1 cellular context compared by ENCODE assay signal in the genomic region with DNA sequence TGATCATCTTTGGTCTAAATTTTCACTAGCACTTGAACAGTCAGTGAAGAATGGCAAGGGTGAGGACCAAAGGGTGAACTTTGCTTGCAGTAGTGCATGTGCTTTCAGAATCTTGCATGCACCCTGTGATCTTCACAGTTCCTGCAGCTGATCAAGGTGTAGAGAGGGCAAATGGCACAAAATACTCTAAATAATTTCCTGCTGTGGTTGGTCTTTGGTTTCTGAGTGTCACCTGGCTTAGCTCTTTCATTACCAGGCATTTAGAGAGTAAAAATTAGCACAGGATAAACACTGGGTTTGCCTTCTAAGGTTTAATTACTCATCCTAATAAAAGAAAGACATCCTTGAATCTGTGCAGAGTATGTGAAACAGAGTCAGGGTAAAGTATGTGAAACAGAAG.
TF ChIP-seq lines count a peak whose summit lies in the region.

No MANE protein-coding gene starts in this region.

TF ChIP-seq in WTC11, 78 proteins besides CTCF, POLR2A, EP300 and RAD21 (continued from another document):
- TF ChIP-seq, protein P1, sequence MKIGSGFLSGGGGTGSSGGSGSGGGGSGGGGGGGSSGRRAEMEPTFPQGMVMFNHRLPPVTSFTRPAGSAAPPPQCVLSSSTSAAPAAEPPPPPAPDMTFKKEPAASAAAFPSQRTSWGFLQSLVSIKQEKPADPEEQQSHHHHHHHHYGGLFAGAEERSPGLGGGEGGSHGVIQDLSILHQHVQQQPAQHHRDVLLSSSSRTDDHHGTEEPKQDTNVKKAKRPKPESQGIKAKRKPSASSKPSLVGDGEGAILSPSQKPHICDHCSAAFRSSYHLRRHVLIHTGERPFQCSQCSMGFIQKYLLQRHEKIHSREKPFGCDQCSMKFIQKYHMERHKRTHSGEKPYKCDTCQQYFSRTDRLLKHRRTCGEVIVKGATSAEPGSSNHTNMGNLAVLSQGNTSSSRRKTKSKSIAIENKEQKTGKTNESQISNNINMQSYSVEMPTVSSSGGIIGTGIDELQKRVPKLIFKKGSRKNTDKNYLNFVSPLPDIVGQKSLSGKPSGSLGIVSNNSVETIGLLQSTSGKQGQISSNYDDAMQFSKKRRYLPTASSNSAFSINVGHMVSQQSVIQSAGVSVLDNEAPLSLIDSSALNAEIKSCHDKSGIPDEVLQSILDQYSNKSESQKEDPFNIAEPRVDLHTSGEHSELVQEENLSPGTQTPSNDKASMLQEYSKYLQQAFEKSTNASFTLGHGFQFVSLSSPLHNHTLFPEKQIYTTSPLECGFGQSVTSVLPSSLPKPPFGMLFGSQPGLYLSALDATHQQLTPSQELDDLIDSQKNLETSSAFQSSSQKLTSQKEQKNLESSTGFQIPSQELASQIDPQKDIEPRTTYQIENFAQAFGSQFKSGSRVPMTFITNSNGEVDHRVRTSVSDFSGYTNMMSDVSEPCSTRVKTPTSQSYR (CRISPR knock-in tag; IDR thresholded peaks at IDR 0.05): no peak
